ENCODE assay signal across 4 cellular contexts in genomic region chr22:32132126-32132525, GRCh38. TPM values are rescaled to one million over a fixed set of nuclear protein-coding genes. Genes with fewer than 3 reads are reported as not detected.
"Had no signal": no experiment of that assay in that cellular context is flagged by ENCODE, and none has a peak within 500 bp of the region (broad histone marks: within the 10 kb centered on the region; RNA-seq: fewer than 3 reads in every experiment).

No MANE protein-coding gene starts in this region.

- H3K4me3 ChIP-seq: GM12878 had no signal

- DNase-seq: GDM1, GF-D8 had no signal

- ATAC-seq: GM12878 had no signal

RNA-seq across cellular contexts. Expression of gene C22orf42, which starts 27.0 kb away (rescaled TPM):
- total RNA-seq: G401, GM12878 had no signal
- polyA plus RNA-seq: GM12878 had no signal
